8 cellular contexts compared by ENCODE assay signal in the genomic region with DNA sequence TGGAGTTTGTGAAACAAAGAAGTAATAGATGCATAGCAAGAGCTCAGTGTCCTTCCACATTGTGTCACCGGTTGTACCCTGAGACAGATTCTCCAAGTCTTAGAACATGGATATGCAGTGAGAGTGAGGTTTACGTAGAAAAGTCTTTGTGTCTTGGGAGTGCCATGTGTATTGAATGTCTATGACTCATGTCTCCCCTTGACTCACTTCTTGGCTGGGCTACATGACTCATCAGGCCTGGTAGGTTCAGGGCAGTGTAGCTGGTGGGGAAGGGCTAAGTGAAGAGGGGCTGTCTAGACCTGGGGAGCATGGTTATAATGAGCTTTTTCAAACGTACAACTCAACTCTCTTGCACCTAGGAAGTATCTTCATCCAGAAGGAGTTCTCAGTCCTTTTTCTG.
A peak's percentile ranks its signal among the peaks of the same experiment; 100 is the strongest.
DNase-seq lines count a peak whose midpoint lies in the region; ATAC-seq and TF ChIP-seq lines count a peak whose summit lies in the region.

No MANE protein-coding gene starts in this region.

- H3K27me3 Mint-ChIP-seq in CD4-positive, CD25-positive, alpha-beta regulatory T cell = peaks cover 4% of the 10 kb centered on the region
- peaks cover 2% of the 10 kb centered on the region for H3K27me3 Mint-ChIP-seq in activated CD4-positive, alpha-beta T cell treated with anti-CD3 and anti-CD28 coated beads, Interleukin-2, amount 10 ng/mL, durations not matched to agents 24 days and 14 days

- H3K36me3 Mint-ChIP-seq in CD4-positive, CD25-positive, alpha-beta regulatory T cell = no peaks in the 10 kb centered on the region
- no peaks in the 10 kb centered on the region for H3K36me3 Mint-ChIP-seq in activated CD4-positive, alpha-beta T cell treated with anti-CD3 and anti-CD28 coated beads, Interleukin-2, amount 10 ng/mL, durations not matched to agents 24 days and 14 days (ENCODE audit: low read depth)

- DNase-seq in CD4-positive, CD25-positive, alpha-beta regulatory T cell = peak in 1 of 3 donors; percentile 45
- DNase-seq in activated CD4-positive, alpha-beta T cell treated with anti-CD3 and anti-CD28 coated beads, Interleukin-2, amount 10 ng/mL, durations not matched to agents 24 days and 14 days = peak; percentile 73
- peak; percentile 95 for DNase-seq in epithelial cell of prostate (ENCODE audit: low read depth, low spot score)
- DNase-seq in stimulated activated CD4-positive, alpha-beta T cell treated with anti-CD3 and anti-CD28 coated beads, Interleukin-2, amount 100 ng/mL, for 48 hours = peak; percentile 23 to 40
- no peak for DNase-seq in colonic mucosa

- ATAC-seq in CD4-positive, CD25-positive, alpha-beta regulatory T cell (ENCODE audit: low read depth in 2 of 2) = peak; percentile 87 to 89
- ATAC-seq in HG03060 (IDR thresholded peaks at IDR 0.05; ENCODE audit: low read depth, unreplicated experiment) = peak; percentile 72
- ATAC-seq in GM21737 (IDR thresholded peaks at IDR 0.05; ENCODE audit: unreplicated experiment) = no peak
- no peak for ATAC-seq in HG03097 (IDR thresholded peaks at IDR 0.05; ENCODE audit: low FRiP score, unreplicated experiment)

- H3K4me1 Mint-ChIP-seq in CD4-positive, CD25-positive, alpha-beta regulatory T cell = peaks cover 8 to 16% (median 11%) of the 10 kb centered on the region in 4 donors
- peaks cover 23% of the 10 kb centered on the region for H3K4me1 Mint-ChIP-seq in activated CD4-positive, alpha-beta T cell treated with anti-CD3 and anti-CD28 coated beads, Interleukin-2, amount 10 ng/mL, durations not matched to agents 24 days and 14 days

- no peak for TF ChIP-seq CTCF in colonic mucosa (IDR thresholded peaks at IDR 0.05)

- H3K36me3 ChIP-seq in CD4-positive, CD25-positive, alpha-beta regulatory T cell (ENCODE audit: control insufficient read depth, insufficient read depth, low read length) = no peaks in the 10 kb centered on the region
- no peaks in the 10 kb centered on the region for H3K36me3 ChIP-seq in colonic mucosa

- no peak overlapping the region for H3K4me3 Mint-ChIP-seq in CD4-positive, CD25-positive, alpha-beta regulatory T cell
- H3K4me3 Mint-ChIP-seq in activated CD4-positive, alpha-beta T cell treated with anti-CD3 and anti-CD28 coated beads, Interleukin-2, amount 10 ng/mL, durations not matched to agents 24 days and 14 days = no peak overlapping the region

- no peak overlapping the region for H3K27ac Mint-ChIP-seq in CD4-positive, CD25-positive, alpha-beta regulatory T cell
- H3K27ac Mint-ChIP-seq in activated CD4-positive, alpha-beta T cell treated with anti-CD3 and anti-CD28 coated beads, Interleukin-2, amount 10 ng/mL, durations not matched to agents 24 days and 14 days = peak overlapping the region; percentile 57

- no peaks in the 10 kb centered on the region for H3K9me3 ChIP-seq in CD4-positive, CD25-positive, alpha-beta regulatory T cell (ENCODE audit: control insufficient read depth in 2 of 2, low read length in 2 of 2)
- no peaks in the 10 kb centered on the region for H3K9me3 ChIP-seq in colonic mucosa

- H3K4me3 ChIP-seq in CD4-positive, CD25-positive, alpha-beta regulatory T cell (ENCODE audit: low read depth, low read length) = no peak overlapping the region
- H3K4me3 ChIP-seq in colonic mucosa = no peak overlapping the region

- H3K9me3 Mint-ChIP-seq in CD4-positive, CD25-positive, alpha-beta regulatory T cell = no peaks in the 10 kb centered on the region
- H3K9me3 Mint-ChIP-seq in activated CD4-positive, alpha-beta T cell treated with anti-CD3 and anti-CD28 coated beads, Interleukin-2, amount 10 ng/mL, durations not matched to agents 24 days and 14 days = no peaks in the 10 kb centered on the region

- peaks cover 4% of the 10 kb centered on the region for H3K27me3 ChIP-seq in CD4-positive, CD25-positive, alpha-beta regulatory T cell (ENCODE audit: control insufficient read depth, insufficient read depth, low read length)
- no peaks in the 10 kb centered on the region for H3K27me3 ChIP-seq in colonic mucosa

- H3K27ac ChIP-seq in CD4-positive, CD25-positive, alpha-beta regulatory T cell (ENCODE audit: insufficient read depth, low read length, poor library complexity, severe bottlenecking) = no peak overlapping the region
- peak overlapping the region; percentile 83 for H3K27ac ChIP-seq in epithelial cell of prostate
- H3K27ac ChIP-seq in colonic mucosa = no peak overlapping the region

- intact Hi-C loops in activated CD4-positive, alpha-beta T cell treated with anti-CD3 and anti-CD28 coated beads, Interleukin-2, amount 10 ng/mL, durations not matched to agents 24 days and 14 days (cut with micrococcal nuclease) = no loop called here
- intact Hi-C loops in colonic mucosa (cut with DNase I) = no loop called here

- no peak overlapping the region for H3K9ac ChIP-seq in colonic mucosa (ENCODE audit: low read depth in 2 of 2, low read length in 2 of 2)

- H3K4me1 ChIP-seq in CD4-positive, CD25-positive, alpha-beta regulatory T cell (ENCODE audit: control insufficient read depth, insufficient read depth, low read length, poor library complexity, severe bottlenecking) = peaks cover 11% of the 10 kb centered on the region
- no peaks in the 10 kb centered on the region for H3K4me1 ChIP-seq in colonic mucosa

Comparison
In these comparisons a context has a peak if more than half of its experiments do, and no peak if none do; other contexts are left out.
1. ATAC-seq: peak in CD4-positive, CD25-positive, alpha-beta regulatory T cell (2 of 2) and HG03060 (single experiment); none in GM21737 (single experiment) and HG03097 (single experiment).